22 cellular contexts compared by ENCODE assay signal in the genomic region with DNA sequence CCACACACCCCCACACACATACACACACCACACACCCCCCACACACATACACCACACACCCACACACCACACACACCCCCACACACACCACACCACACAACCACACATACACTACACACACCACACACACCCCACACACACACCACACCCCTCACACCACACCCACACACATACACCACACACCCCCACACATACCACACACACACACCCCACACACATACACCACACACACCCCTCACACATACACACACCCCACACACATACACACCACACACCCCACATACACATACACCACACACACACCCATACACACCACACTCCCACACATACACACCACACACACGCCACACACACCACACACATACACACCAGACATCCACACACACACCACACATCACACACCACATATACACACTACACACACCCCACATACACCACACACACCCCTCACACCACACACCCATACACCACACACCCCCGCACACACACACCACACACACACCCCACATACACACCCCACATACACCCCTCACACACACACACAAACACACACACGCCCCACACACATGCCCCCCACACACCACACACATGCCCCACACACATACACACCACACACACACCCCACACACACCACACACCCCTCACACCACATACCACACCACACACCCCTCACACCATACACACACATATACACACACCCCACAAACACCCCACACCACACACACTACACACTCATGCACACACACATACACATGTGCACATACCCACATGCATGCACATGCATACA. TPM values are rescaled to one million over a fixed set of nuclear protein-coding genes. Genes with fewer than 3 reads are reported as not detected.
DNase-seq lines count a peak whose midpoint lies in the region; ATAC-seq and TF ChIP-seq lines count a peak whose summit lies in the region.
"Had no signal": no experiment of that assay in that cellular context is flagged by ENCODE, and none has a peak within 500 bp of the region (broad histone marks: within the 10 kb centered on the region; RNA-seq: fewer than 3 reads in every experiment).

No MANE protein-coding gene starts in this region.

- H3K36me3 ChIP-seq in CD4-positive, CD25-positive, alpha-beta regulatory T cell (ENCODE audit: control insufficient read depth, insufficient read depth, low read length) = no peaks in the 10 kb centered on the region
- no peaks in the 10 kb centered on the region for H3K36me3 ChIP-seq in naive thymus-derived CD4-positive, alpha-beta T cell (ENCODE audit: control insufficient read depth in 2 of 3, insufficient read depth in 3 of 3, low read length in 3 of 3)
- H3K36me3 ChIP-seq in MG63 = peaks cover 15% of the 10 kb centered on the region
- H3K36me3 ChIP-seq: esophagus squamous epithelium, thoracic aorta had no signal

- H3K36me3 Mint-ChIP-seq in CD4-positive, CD25-positive, alpha-beta regulatory T cell = no peaks in the 10 kb centered on the region
- H3K36me3 Mint-ChIP-seq in Calu3 (ENCODE audit: insufficient read depth, unreplicated experiment) = peaks cover 5% of the 10 kb centered on the region
- peaks cover 15% of the 10 kb centered on the region for H3K36me3 Mint-ChIP-seq in activated T-helper 17 cell treated with anti-CD3 and anti-CD28 coated beads, Interleukin-2, amount 50 U/mL, for 72 hours (ENCODE audit: low read depth)
- peaks cover 0 to 1% (median 0%) of the 10 kb centered on the region in 5 donors for H3K36me3 Mint-ChIP-seq in naive thymus-derived CD4-positive, alpha-beta T cell

- no peaks in the 10 kb centered on the region for H3K9me3 ChIP-seq in CD4-positive, CD25-positive, alpha-beta regulatory T cell (ENCODE audit: control insufficient read depth in 2 of 2, low read length in 2 of 2)
- no peaks in the 10 kb centered on the region for H3K9me3 ChIP-seq in naive thymus-derived CD4-positive, alpha-beta T cell (ENCODE audit: control insufficient read depth in 2 of 3, low read length in 3 of 3)
- H3K9me3 ChIP-seq in MG63 = no peaks in the 10 kb centered on the region
- H3K9me3 ChIP-seq: esophagus squamous epithelium, left lung, thoracic aorta had no signal

- H3K9me3 Mint-ChIP-seq in CD4-positive, CD25-positive, alpha-beta regulatory T cell = no peaks in the 10 kb centered on the region
- H3K9me3 Mint-ChIP-seq in Calu3 (ENCODE audit: low read depth, unreplicated experiment) = no peaks in the 10 kb centered on the region
- no peaks in the 10 kb centered on the region for H3K9me3 Mint-ChIP-seq in activated T-helper 17 cell treated with anti-CD3 and anti-CD28 coated beads, Interleukin-2, amount 50 U/mL, for 72 hours
- H3K9me3 Mint-ChIP-seq in naive thymus-derived CD4-positive, alpha-beta T cell = peaks cover 0 to 2% (median 0%) of the 10 kb centered on the region in 11 donors

- ATAC-seq in CD4-positive, CD25-positive, alpha-beta regulatory T cell (ENCODE audit: low read depth in 2 of 2) = no peak
- ATAC-seq in activated T-helper 17 cell treated with anti-CD3 and anti-CD28 coated beads, Interleukin-2, amount 50 U/mL, for 72 hours (replicated peaks) = peak; percentile 19
- peak; percentile 37 for ATAC-seq in naive thymus-derived CD4-positive, alpha-beta T cell
- ATAC-seq in GM19467 (IDR thresholded peaks at IDR 0.05; ENCODE audit: unreplicated experiment) = no peak
- no peak for ATAC-seq in HG02938 (IDR thresholded peaks at IDR 0.05; ENCODE audit: unreplicated experiment)
- ATAC-seq: left lung had no signal

- H3K27ac ChIP-seq in CD4-positive, CD25-positive, alpha-beta regulatory T cell (ENCODE audit: insufficient read depth, low read length, poor library complexity, severe bottlenecking) = peak overlapping the region; percentile 23
- H3K27ac ChIP-seq in naive thymus-derived CD4-positive, alpha-beta T cell (ENCODE audit: low read depth, low read length) = no peak overlapping the region
- H3K27ac ChIP-seq: esophagus squamous epithelium, GM23248, left lung, thoracic aorta, VCaP had no signal

- no peaks in the 10 kb centered on the region for H3K4me1 ChIP-seq in CD4-positive, CD25-positive, alpha-beta regulatory T cell (ENCODE audit: control insufficient read depth, insufficient read depth, low read length, poor library complexity, severe bottlenecking)
- H3K4me1 ChIP-seq in naive thymus-derived CD4-positive, alpha-beta T cell (ENCODE audit: control insufficient read depth in 2 of 2, insufficient read depth in 2 of 2, low read length in 2 of 2) = no peaks in the 10 kb centered on the region
- H3K4me1 ChIP-seq: left lung had no signal

- no TSS peak for BruUV-seq in Calu3 (replicated peaks; lab: Mats Ljungman, UMichigan)

- no peak overlapping the region for H3K4me3 Mint-ChIP-seq in CD4-positive, CD25-positive, alpha-beta regulatory T cell
- no peak overlapping the region for H3K4me3 Mint-ChIP-seq in Calu3 (ENCODE audit: low read depth, unreplicated experiment)
- H3K4me3 Mint-ChIP-seq in activated T-helper 17 cell treated with anti-CD3 and anti-CD28 coated beads, Interleukin-2, amount 50 U/mL, for 72 hours = no peak overlapping the region
- H3K4me3 Mint-ChIP-seq in naive thymus-derived CD4-positive, alpha-beta T cell = peak overlapping the region in 1 of 10 donors; percentile 25

- peak overlapping the region in 1 of 3 donors; percentile 44 for H3K27ac Mint-ChIP-seq in CD4-positive, CD25-positive, alpha-beta regulatory T cell
- peak overlapping the region; percentile 21 for H3K27ac Mint-ChIP-seq in Calu3 (ENCODE audit: unreplicated experiment)
- H3K27ac Mint-ChIP-seq in activated T-helper 17 cell treated with anti-CD3 and anti-CD28 coated beads, Interleukin-2, amount 50 U/mL, for 72 hours = peak overlapping the region; percentile 55
- peak overlapping the region in 7 of 9 donors; percentile 23 to 83 (median 70) for H3K27ac Mint-ChIP-seq in naive thymus-derived CD4-positive, alpha-beta T cell

- H3K27me3 ChIP-seq in CD4-positive, CD25-positive, alpha-beta regulatory T cell (ENCODE audit: control insufficient read depth, insufficient read depth, low read length) = no peaks in the 10 kb centered on the region
- no peaks in the 10 kb centered on the region for H3K27me3 ChIP-seq in naive thymus-derived CD4-positive, alpha-beta T cell (ENCODE audit: control insufficient read depth in 2 of 2, insufficient read depth in 2 of 2, low read length in 2 of 2)
- H3K27me3 ChIP-seq in MG63 = no peaks in the 10 kb centered on the region
- H3K27me3 ChIP-seq: esophagus squamous epithelium, left lung had no signal

- CTCF ChIA-PET in Calu3 (lab: Charles Lee) = no interaction called here
- CTCF ChIA-PET in naive thymus-derived CD4-positive, alpha-beta T cell (lab: Charles Lee) = no interaction called here

- no peak overlapping the region for H3K4me3 ChIP-seq in CD4-positive, CD25-positive, alpha-beta regulatory T cell (ENCODE audit: low read depth, low read length)
- no peak overlapping the region for H3K4me3 ChIP-seq in naive thymus-derived CD4-positive, alpha-beta T cell (ENCODE audit: low read length)
- no peak overlapping the region for H3K4me3 ChIP-seq in MG63
- H3K4me3 ChIP-seq: esophagus squamous epithelium, GM23248, left lung, thoracic aorta had no signal

- DNase-seq in CD4-positive, CD25-positive, alpha-beta regulatory T cell = no peak
- no peak for DNase-seq in Calu3
- no peak for DNase-seq in naive thymus-derived CD4-positive, alpha-beta T cell
- no peak for DNase-seq in MG63
- DNase-seq: activated CD8-positive, alpha-beta memory T cell treated with anti-CD3 and anti-CD28 coated beads for 24 hours; activated effector memory CD4-positive, alpha-beta T cell treated with anti-CD3 and anti-CD28 coated beads, Interleukin-2, amount 50 U/mL, for 16 hours; central memory CD4-positive, alpha-beta T cell; COR-L47; effector memory CD4-positive, alpha-beta T cell; esophagus squamous epithelium; GM23248; left lung; NCI-H146; retina; SIG-M5 had no signal

- POLR2A ChIA-PET in naive thymus-derived CD4-positive, alpha-beta T cell (lab: Charles Lee) = no interaction called here

- H3K27me3 Mint-ChIP-seq in CD4-positive, CD25-positive, alpha-beta regulatory T cell = no peaks in the 10 kb centered on the region
- H3K27me3 Mint-ChIP-seq in Calu3 (ENCODE audit: unreplicated experiment) = no peaks in the 10 kb centered on the region
- no peaks in the 10 kb centered on the region for H3K27me3 Mint-ChIP-seq in activated T-helper 17 cell treated with anti-CD3 and anti-CD28 coated beads, Interleukin-2, amount 50 U/mL, for 72 hours
- H3K27me3 Mint-ChIP-seq in naive thymus-derived CD4-positive, alpha-beta T cell = no peaks in the 10 kb centered on the region

- intact Hi-C loops in Calu3 (cut with micrococcal nuclease; ENCODE audit: unreplicated experiment) = no loop called here
- intact Hi-C loops in naive thymus-derived CD4-positive, alpha-beta T cell (cut with micrococcal nuclease) = loop anchor here in 1 of 2 donors (5.0 kb wide), 1 partner anchor 128 kb away; no protein-coding TSS in a partner anchor

- peaks cover 0 to 2% (median 0%) of the 10 kb centered on the region in 4 donors for H3K4me1 Mint-ChIP-seq in CD4-positive, CD25-positive, alpha-beta regulatory T cell
- no peaks in the 10 kb centered on the region for H3K4me1 Mint-ChIP-seq in Calu3 (ENCODE audit: low read depth, unreplicated experiment)
- peaks cover 10% of the 10 kb centered on the region for H3K4me1 Mint-ChIP-seq in activated T-helper 17 cell treated with anti-CD3 and anti-CD28 coated beads, Interleukin-2, amount 50 U/mL, for 72 hours
- peaks cover 0 to 9% (median 0%) of the 10 kb centered on the region in 7 donors for H3K4me1 Mint-ChIP-seq in naive thymus-derived CD4-positive, alpha-beta T cell

- TF ChIP-seq CTCF in Calu3 (IDR thresholded peaks at IDR 0.05; ENCODE audit: unreplicated experiment) = no peak

RNA-seq across cellular contexts. Expression of a gene that starts 25.9 kb away (rescaled TPM):
- not detected for total RNA-seq in CD4-positive, CD25-positive, alpha-beta regulatory T cell
- under 1 TPM in 1 of 4 donors, not detected in 3; 0.15 TPM for polyA plus RNA-seq in CD4-positive, CD25-positive, alpha-beta regulatory T cell
- total RNA-seq in Calu3 (2022) = not detected in 2 replicates
- under 1 TPM in 1 of 2 donors, not detected in 1; 0.29 TPM for total RNA-seq in activated T-helper 17 cell treated with anti-CD3 and anti-CD28 coated beads, Interleukin-2, amount 50 U/mL, for 72 hours
- under 1 TPM in 1 of 5 experiments, not detected in 4; 0.10 TPM for total RNA-seq in naive thymus-derived CD4-positive, alpha-beta T cell
- polyA plus RNA-seq in naive thymus-derived CD4-positive, alpha-beta T cell = not detected
- 0.91 and 7.3 TPM in 2 replicates for total RNA-seq in MG63 (2014; rRNA removed; shearing (Covaris generic); ENCODE audit: low replicate concordance)
- total RNA-seq: GM23248; mucosa of gallbladder; T-helper 1 cell treated with Interleukin-12 subunit alpha and Interleukin-12 subunit beta and Interleukin-4 antibody, amounts not matched to agents 30 ng/mL and 1 ng/mL, for 36 hours had no signal
- polyA plus RNA-seq: GM23248 had no signal

Comparison
In these comparisons a context has a peak if more than half of its experiments do, and no peak if none do; other contexts are left out.
1. ATAC-seq: peak in activated T-helper 17 cell treated with anti-CD3 and anti-CD28 coated beads, Interleukin-2, amount 50 U/mL, for 72 hours (single experiment) and naive thymus-derived CD4-positive, alpha-beta T cell (single experiment); none in CD4-positive, CD25-positive, alpha-beta regulatory T cell (0 of 2), GM19467 (single experiment) and HG02938 (single experiment).